29 cellular contexts compared by ENCODE assay signal in genomic region chr18:69109686-69110085, GRCh38.
DNase-seq lines count a peak whose midpoint lies in the region; ATAC-seq and TF ChIP-seq lines count a peak whose summit lies in the region.
"Had no signal": no experiment of that assay in that cellular context is flagged by ENCODE, and none has a peak within 500 bp of the region (broad histone marks: within the 10 kb centered on the region; RNA-seq: fewer than 3 reads in every experiment).

No MANE protein-coding gene starts in this region.

- peak; percentile 77 for DNase-seq in EH (ENCODE audit: low read depth)
- peak; percentile 28 for DNase-seq in M059J (ENCODE audit: low read depth)
- peak; percentile 35 for DNase-seq in astrocyte of the hippocampus (ENCODE audit: low read depth, low spot score)
- DNase-seq in fibroblast of villous mesenchyme (ENCODE audit: low read depth) = peak; percentile 19
- DNase-seq in CD4-positive, alpha-beta T cell = no peak
- no peak for DNase-seq in hepatic stellate cell (ENCODE audit: low spot score)
- DNase-seq: activated CD4-positive, alpha-beta T cell treated with anti-CD3 and anti-CD28 coated beads, Interleukin-2, amount 50 U/mL, for 4 hours; activated CD4-positive, CD25-positive, alpha-beta regulatory T cell; activated CD8-positive, alpha-beta memory T cell treated with anti-CD3 and anti-CD28 coated beads, Interleukin-2, amount 10 ng/mL, durations not matched to agents 7 days and 5 days; activated T-cell treated with anti-CD3 and anti-CD28 coated beads, Interleukin-2, amount 50 U/mL, for 4 hours; CD8-positive, alpha-beta memory T cell; H7; KG1; left ventricle myocardium superior; mesendoderm; NCI-H1436 treated with DMSO at 0.1 percent for 48 hours; NCI-H226; ovary; small intestine; stimulated activated naive CD4-positive, alpha-beta T cell; T-helper 1 cell had no signal

- H3K27me3 Mint-ChIP-seq in CD4-positive, alpha-beta T cell = no peaks in the 10 kb centered on the region
- H3K27me3 Mint-ChIP-seq: activated CD8-positive, alpha-beta memory T cell treated with anti-CD3 and anti-CD28 coated beads, Interleukin-2, amount 10 ng/mL, durations not matched to agents 7 days and 5 days; B cell; brain; CD8-positive, alpha-beta memory T cell had no signal

- H3K4me1 Mint-ChIP-seq in CD4-positive, alpha-beta T cell (ENCODE audit: low read depth) = no peaks in the 10 kb centered on the region
- H3K4me1 Mint-ChIP-seq: activated CD8-positive, alpha-beta memory T cell treated with anti-CD3 and anti-CD28 coated beads, Interleukin-2, amount 10 ng/mL, durations not matched to agents 7 days and 5 days; B cell; brain; CD8-positive, alpha-beta memory T cell; neural crest cell had no signal

- H3K9me3 ChIP-seq in CD4-positive, alpha-beta T cell (ENCODE audit: control insufficient read depth, low read length) = no peaks in the 10 kb centered on the region
- H3K9me3 ChIP-seq: A549, ovary, suprapubic skin had no signal

- no peaks in the 10 kb centered on the region for H3K36me3 Mint-ChIP-seq in CD4-positive, alpha-beta T cell (ENCODE audit: low read depth)
- H3K36me3 Mint-ChIP-seq: activated CD8-positive, alpha-beta memory T cell treated with anti-CD3 and anti-CD28 coated beads, Interleukin-2, amount 10 ng/mL, durations not matched to agents 7 days and 5 days; brain; CD8-positive, alpha-beta memory T cell had no signal

- H3K4me3 Mint-ChIP-seq in CD4-positive, alpha-beta T cell = no peak overlapping the region
- H3K4me3 Mint-ChIP-seq: activated CD8-positive, alpha-beta memory T cell treated with anti-CD3 and anti-CD28 coated beads, Interleukin-2, amount 10 ng/mL, durations not matched to agents 7 days and 5 days; activated T-cell treated with anti-CD3 and anti-CD28 coated beads, Interleukin-2, amount 50 U/mL, for 4 hours; B cell; brain; CD8-positive, alpha-beta memory T cell; neural crest cell had no signal

- no peak overlapping the region for H3K27ac ChIP-seq in CD4-positive, alpha-beta T cell (ENCODE audit: low read depth, low read length)
- H3K27ac ChIP-seq: A549, ovary, RWPE1, suprapubic skin had no signal

- POLR2A ChIA-PET in CD4-positive, alpha-beta T cell (lab: Charles Lee) = no interaction called here

- H3K9me3 Mint-ChIP-seq in CD4-positive, alpha-beta T cell = no peaks in the 10 kb centered on the region
- H3K9me3 Mint-ChIP-seq: activated T-cell treated with anti-CD3 and anti-CD28 coated beads, Interleukin-2, amount 50 U/mL, for 4 hours; brain; neural crest cell had no signal

- no peak overlapping the region for H3K4me3 ChIP-seq in fibroblast of villous mesenchyme (ENCODE audit: low read depth, low read length)
- H3K4me3 ChIP-seq: A549, ovary, suprapubic skin had no signal

- no peak for TF ChIP-seq CTCF in fibroblast of villous mesenchyme (IDR thresholded peaks at IDR 0.05; ENCODE audit: insufficient read depth, low read depth, low read length)
- TF ChIP-seq CTCF in CD4-positive, alpha-beta T cell (IDR thresholded peaks at IDR 0.05) = no peak

- intact Hi-C loops in CD4-positive, alpha-beta T cell (cut with DNase I, micrococcal nuclease) = no loop called here

- ATAC-seq in CD4-positive, alpha-beta T cell (ENCODE audit: poor library complexity) = no peak
- no peak for ATAC-seq in HG03342 (IDR thresholded peaks at IDR 0.05; ENCODE audit: unreplicated experiment)
- no peak for ATAC-seq in GM18870 (IDR thresholded peaks at IDR 0.05; ENCODE audit: unreplicated experiment)
- ATAC-seq: A549; activated CD8-positive, alpha-beta memory T cell treated with anti-CD3 and anti-CD28 coated beads, Interleukin-2, amount 10 ng/mL, durations not matched to agents 7 days and 5 days; activated T-cell treated with anti-CD3 and anti-CD28 coated beads, Interleukin-2, amount 50 U/mL, for 4 hours; left ventricle myocardium superior had no signal

- H3K27me3 ChIP-seq in CD4-positive, alpha-beta T cell (ENCODE audit: control insufficient read depth, insufficient read depth, low read length) = no peaks in the 10 kb centered on the region
- H3K27me3 ChIP-seq: ovary, suprapubic skin had no signal

- no peak overlapping the region for H3K27ac Mint-ChIP-seq in CD4-positive, alpha-beta T cell
- H3K27ac Mint-ChIP-seq: activated CD8-positive, alpha-beta memory T cell treated with anti-CD3 and anti-CD28 coated beads, Interleukin-2, amount 10 ng/mL, durations not matched to agents 7 days and 5 days; B cell; brain; CD8-positive, alpha-beta memory T cell had no signal

- CTCF ChIA-PET in CD4-positive, alpha-beta T cell (lab: Charles Lee) = no interaction called here

Comparison
In these comparisons a context has a peak if more than half of its experiments do, and no peak if none do; other contexts are left out.
1. DNase-seq: peak in EH (single experiment), M059J (single experiment), astrocyte of the hippocampus (single experiment) and fibroblast of villous mesenchyme (single experiment); none in CD4-positive, alpha-beta T cell (0 of 10) and hepatic stellate cell (single experiment).